ENCODE assay signal across 26 cellular contexts in genomic region chr6:157126183-157127098, GRCh38.
DNase-seq lines count a peak whose midpoint lies in the region; ATAC-seq and TF ChIP-seq lines count a peak whose summit lies in the region.
"Had no signal": no experiment of that assay in that cellular context is flagged by ENCODE, and none has a peak within 500 bp of the region (broad histone marks: within the 10 kb centered on the region; RNA-seq: fewer than 3 reads in every experiment).

No MANE protein-coding gene starts in this region.

- H3K27me3 ChIP-seq in hepatocyte, result no peaks in the 10 kb centered on the region
- H3K27me3 ChIP-seq in neural progenitor cell, result no peaks in the 10 kb centered on the region
- H3K27me3 ChIP-seq: BLaER1, MG63 had no signal

- peaks cover 14% of the 10 kb centered on the region for H3K79me2 ChIP-seq in hepatocyte
- H3K79me2 ChIP-seq in neural progenitor cell (ENCODE audit: low read depth), result peaks cover 6% of the 10 kb centered on the region

- H2AFZ ChIP-seq in hepatocyte (no peak overlapping the region), neural progenitor cell (replicated peaks) (no peak overlapping the region)

- H3K27me3 Mint-ChIP-seq in WTC11 (ENCODE audit: low read depth), result no peaks in the 10 kb centered on the region
- peaks cover 2% of the 10 kb centered on the region for H3K27me3 Mint-ChIP-seq in neural progenitor cell (ENCODE audit: insufficient read depth, low read depth)
- H3K27me3 Mint-ChIP-seq: CD4-positive, CD25-positive, alpha-beta regulatory T cell had no signal

- peak; percentile 53 for ATAC-seq in WTC11
- no peak for ATAC-seq in GM19395 (IDR thresholded peaks at IDR 0.05; ENCODE audit: unreplicated experiment)
- no peak for ATAC-seq in GM19455 (IDR thresholded peaks at IDR 0.05; ENCODE audit: unreplicated experiment)
- ATAC-seq: HepG2, K562 had no signal

- H3K4me2 ChIP-seq in hepatocyte (no peak overlapping the region), neural progenitor cell (no peak overlapping the region)
- H3K4me2 ChIP-seq: BLaER1 had no signal

- peak; percentile 63 for DNase-seq in ELF-1 (ENCODE audit: low read depth, low spot score)
- DNase-seq in WTC11 (ENCODE audit: low spot score), result no peak
- DNase-seq in hepatocyte (ENCODE audit: low spot score), result no peak
- no peak for DNase-seq in neural progenitor cell (ENCODE audit: low spot score)
- DNase-seq in NCI-H187 (lab: John Stamatoyannopoulos, UW), result no peak
- DNase-seq in HuH-7.5 (ENCODE audit: low spot score), result no peak
- DNase-seq: CD4-positive, CD25-positive, alpha-beta regulatory T cell; DMS53; GF-D8; H7; Kasumi-1; MG63; NCI-H1105 treated with DMSO at 0.1 percent for 48 hours; NCI-H146; NCI-H2029; NCI-H446; NCI-H524 treated with DMSO at 0.1 percent for 48 hours; NCI-H82; NK-92 treated with Interleukin-12 subunit alpha and Interleukin-12 subunit beta, amount 100 ng/mL, for 24 hours; Right ventricle myocardium superior; RPMI8226 had no signal

- peak overlapping the region; percentile 66 for H3K27ac ChIP-seq in hepatocyte
- peak overlapping the region; percentile 37 for H3K27ac ChIP-seq in neural progenitor cell
- H3K27ac ChIP-seq: BLaER1 had no signal

- H3K4me1 Mint-ChIP-seq in WTC11 (peaks cover 19% of the 10 kb centered on the region), neural progenitor cell (peaks cover 6% of the 10 kb centered on the region)

- no peaks in the 10 kb centered on the region for H4K20me1 ChIP-seq in hepatocyte (ENCODE audit: insufficient read depth, poor library complexity, severe bottlenecking)
- peaks cover 8% of the 10 kb centered on the region for H4K20me1 ChIP-seq in neural progenitor cell (ENCODE audit: low read depth)

- CTCF ChIA-PET in WTC11 (lab: Charles Lee), result no interaction called here

- H3K27ac Mint-ChIP-seq in WTC11 (peak overlapping the region; percentile 24; the same call in 1 of the 2 replicates), neural progenitor cell (no peak overlapping the region)

- H3K4me3 Mint-ChIP-seq in WTC11 (no peak overlapping the region), neural progenitor cell (no peak overlapping the region)
- H3K4me3 Mint-ChIP-seq: CD4-positive, CD25-positive, alpha-beta regulatory T cell had no signal

- H3K4me1 ChIP-seq in hepatocyte (ENCODE audit: insufficient read depth) (peaks cover 3% of the 10 kb centered on the region), neural progenitor cell (peaks cover 10% of the 10 kb centered on the region)

- POLR2A ChIA-PET in WTC11 (lab: Charles Lee), result no interaction called here

- H3K9me3 ChIP-seq in hepatocyte (ENCODE audit: low read depth) (no peaks in the 10 kb centered on the region), neural progenitor cell (ENCODE audit: low read depth) (no peaks in the 10 kb centered on the region)
- H3K9me3 ChIP-seq: BLaER1, MG63 had no signal

- no peak overlapping the region for H3K9ac ChIP-seq in neural progenitor cell
- H3K9ac ChIP-seq: BLaER1 had no signal

- no peak overlapping the region for H3K4me3 ChIP-seq in hepatocyte
- H3K4me3 ChIP-seq in neural progenitor cell, result no peak overlapping the region
- H3K4me3 ChIP-seq: BLaER1, K562, MG63 had no signal

- no peaks in the 10 kb centered on the region for H3F3A ChIP-seq in neural progenitor cell (ENCODE audit: low read depth)

- H3K36me3 ChIP-seq in hepatocyte (replicated peaks; ENCODE audit: insufficient read depth, low read depth) (no peaks in the 10 kb centered on the region), neural progenitor cell (no peaks in the 10 kb centered on the region)
- H3K36me3 ChIP-seq: MG63 had no signal

- TF ChIP-seq CTCF in WTC11 (IDR thresholded peaks at IDR 0.05) (no peak), hepatocyte (IDR thresholded peaks at IDR 0.05; ENCODE audit: poor library complexity) (no peak), neural progenitor cell (IDR thresholded peaks at IDR 0.05) (no peak)

- 85% methylated on average over 11 of the region's 11 CpGs for WGBS in hepatocyte (ENCODE audit: low lambda C conversion rate, missing lambda C conversion rate)

- H3K36me3 Mint-ChIP-seq in WTC11, result 0 out of 2 replicates have a peak, but pooled peaks cover 3% of the 10 kb centered on the region
- H3K36me3 Mint-ChIP-seq in neural progenitor cell, result peaks cover 15% of the 10 kb centered on the region

- no peaks in the 10 kb centered on the region for H3K9me3 Mint-ChIP-seq in WTC11
- no peaks in the 10 kb centered on the region for H3K9me3 Mint-ChIP-seq in neural progenitor cell
- H3K9me3 Mint-ChIP-seq: CD4-positive, CD25-positive, alpha-beta regulatory T cell had no signal

- H3K9me2 ChIP-seq in hepatocyte (replicated peaks; ENCODE audit: insufficient read depth), result no peaks in the 10 kb centered on the region

TF ChIP-seq in WTC11, 78 proteins besides CTCF, POLR2A, EP300 and RAD21 (continues in another document):
- TF ChIP-seq ZNF138 (CRISPR knock-in tag; conservative IDR thresholded peaks at IDR 0.05) (no peak), ZBTB43 (CRISPR knock-in tag; IDR thresholded peaks at IDR 0.05) (no peak), NR1H2 (CRISPR knock-in tag; IDR thresholded peaks at IDR 0.05) (no peak), FOXP1 (CRISPR knock-in tag; IDR thresholded peaks at IDR 0.05; ENCODE audit: borderline replicate concordance) (no peak), AFF4 (CRISPR knock-in tag; IDR thresholded peaks at IDR 0.05; ENCODE audit: borderline replicate concordance) (no peak), E2F4 (CRISPR knock-in tag; IDR thresholded peaks at IDR 0.05; ENCODE audit: borderline replicate concordance, low read depth) (no peak), ATF2 (CRISPR knock-in tag; IDR thresholded peaks at IDR 0.05; ENCODE audit: borderline replicate concordance, low read depth) (no peak), ZNF671 (CRISPR knock-in tag; IDR thresholded peaks at IDR 0.05) (no peak), ZBTB21 (CRISPR knock-in tag; IDR thresholded peaks at IDR 0.05; ENCODE audit: borderline replicate concordance) (no peak)
